ENCODE assay signal across 22 cellular contexts in the genomic region with DNA sequence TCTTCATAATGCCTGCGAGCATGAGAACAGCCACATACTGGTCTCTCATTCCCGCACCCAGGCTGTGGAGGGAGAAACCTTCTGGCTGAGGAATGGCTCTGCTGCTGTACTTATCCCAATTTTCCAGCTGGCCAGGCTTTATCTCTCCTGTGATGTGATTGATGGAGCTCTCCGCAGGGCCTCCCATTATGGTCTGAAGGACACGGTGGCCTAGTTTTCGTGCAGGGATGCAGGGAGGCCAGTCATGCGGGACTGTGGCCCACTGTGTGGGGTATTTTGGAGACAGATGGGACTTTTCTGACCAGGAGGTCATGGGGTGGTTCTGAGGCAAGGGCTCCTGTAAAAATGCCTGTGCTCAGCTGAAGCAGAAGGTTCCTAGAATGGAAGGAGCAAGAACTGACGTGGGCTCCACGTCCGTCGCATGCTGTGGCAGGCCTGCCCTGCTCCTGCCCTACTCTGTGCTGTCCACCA.
DNase-seq lines count a peak whose midpoint lies in the region; ATAC-seq, FAIRE-seq and TF ChIP-seq lines count a peak whose summit lies in the region.
"Had no signal": no experiment of that assay in that cellular context is flagged by ENCODE, and none has a peak within 500 bp of the region (broad histone marks: within the 10 kb centered on the region; RNA-seq: fewer than 3 reads in every experiment).

No MANE protein-coding gene starts in this region.

- no peaks in the 10 kb centered on the region for H3F3A ChIP-seq in PC-3 (ENCODE audit: low read length, unreplicated experiment)

- H4K91ac ChIP-seq in H1 (replicated peaks; ENCODE audit: insufficient read length, low read length): no peak overlapping the region

- H2BK20ac ChIP-seq in H1 (ENCODE audit: low read length): peak overlapping the region; percentile 48; the same call in 1 of the 2 replicates

- H2AFZ ChIP-seq in HepG2 (ENCODE audit: low read length) (no peak overlapping the region), H1 (ENCODE audit: low read length) (no peak overlapping the region), PC-3 (ENCODE audit: low read length) (no peak overlapping the region)
- H2AFZ ChIP-seq: parathyroid adenoma had no signal

- H3K4me2 ChIP-seq in HepG2 (ENCODE audit: low read depth, low read length) (no peak overlapping the region), H1 (ENCODE audit: insufficient read depth in 1 of 2, low read depth in 2 of 2, low read length in 2 of 2) (no peak overlapping the region), PC-3 (ENCODE audit: low read length) (no peak overlapping the region)

- CTCF ChIA-PET in HepG2 (lab: Yijun Ruan, JAX; ENCODE audit: low intra/inter-chr PET ratio, low total read pairs): no interaction called here
- CTCF ChIA-PET in H1 (lab: Charles Lee; ENCODE audit: partially characterized antibody): interaction anchor here (0.5 to 1.0 kb wide), 4 partner anchors 13 to 819 kb away, joined by 3 to 5 read pairs (median 3); no protein-coding TSS in a partner anchor
- CTCF ChIA-PET in PC-3 (lab: Charles Lee): no interaction called here

- H3K9ac ChIP-seq in liver (ENCODE audit: low read depth in 1 of 2, low read length in 2 of 2) (no peak overlapping the region), HepG2 (ENCODE audit: insufficient read depth, low read depth, low read length) (no peak overlapping the region), H1 (replicated peaks in 1 of 4; ENCODE audit: extremely low read depth in 1 of 4, low read depth in 3 of 4, low read length in 3 of 4) (no peak overlapping the region), PC-3 (ENCODE audit: low read length) (no peak overlapping the region)
- H3K9ac ChIP-seq: parathyroid adenoma had no signal

- no peak overlapping the region for H3K23ac ChIP-seq in H1 (ENCODE audit: insufficient read length)

- POLR2A ChIA-PET in HepG2 (lab: Yijun Ruan, JAX) (no interaction called here), H1 (lab: Charles Lee; ENCODE audit: partially characterized antibody) (no interaction called here), PC-3 (lab: Charles Lee; ENCODE audit: unreplicated experiment) (no interaction called here)

- H3K18ac ChIP-seq in H1 (ENCODE audit: extremely low read depth, low read length): no peak overlapping the region

- H3K4me3 ChIP-seq in liver (ENCODE audit: low read depth in 1 of 3, low read length in 3 of 3) (no peak overlapping the region), HepG2 (replicated peaks in 1 of 3; ENCODE audit: insufficient read depth in 1 of 3, low read depth in 2 of 3, low read length in 3 of 3) (no peak overlapping the region), H1 (ENCODE audit: extremely low read depth in 1 of 4, insufficient read depth in 2 of 4, low read depth in 3 of 4, low read length in 4 of 4) (no peak overlapping the region), PC-3 (ENCODE audit: low read length) (no peak overlapping the region)
- H3K4me3 ChIP-seq: esophagus muscularis mucosa, lung, MG63 had no signal

- WGBS in liver: 81% methylated on average over 10 of the region's 10 CpGs
- WGBS in HepG2 (ENCODE audit: low lambda C conversion rate): 53% methylated on average over 8 of the region's 10 CpGs
- WGBS in H1 (ENCODE audit: extremely low coverage in 1 of 2, insufficient coverage in 1 of 2, insufficient read length in 1 of 2, insufficient replicate concordance in 2 of 2, low coverage in 1 of 2, low lambda C conversion rate in 2 of 2, missing lambda C conversion rate in 1 of 2), 2 experiments: 91% methylated on average over 10 of the region's 10 CpGs; no CpG with 5 or more reads in 1 of the 2 experiments

- no peak overlapping the region for H3K4ac ChIP-seq in H1 (replicated peaks; ENCODE audit: insufficient read length, low read depth, low read length)

- H2BK5ac ChIP-seq in H1 (ENCODE audit: low read depth, low read length): no peak overlapping the region

- H3K9me3 ChIP-seq in liver (ENCODE audit: control insufficient read depth in 4 of 4, low read length in 3 of 4) (no peaks in the 10 kb centered on the region), HepG2 (ENCODE audit: low read length) (no peaks in the 10 kb centered on the region), H1 (ENCODE audit: insufficient read depth in 2 of 2, low read depth in 1 of 2, low read length in 1 of 2) (0 out of 4 replicates have a peak, but pooled peaks cover 0 to 4% of the 10 kb centered on the region in 2 experiments), PC-3 (ENCODE audit: low read length) (no peaks in the 10 kb centered on the region)
- H3K9me3 ChIP-seq: MG63 had no signal

- TF ChIP-seq EP300 in HepG2 (IDR thresholded peaks at IDR 0.05; ENCODE audit: low read depth in 2 of 2, low read length in 2 of 2): no peak
- no peak for TF ChIP-seq EP300 in HepG2 (CRISPR knock-in tag; IDR thresholded peaks at IDR 0.05; ENCODE audit: borderline replicate concordance)
- no peak for TF ChIP-seq EP300 in H1 (IDR thresholded peaks at IDR 0.05; ENCODE audit: borderline replicate concordance in 1 of 2, low read depth in 2 of 2, low read length in 2 of 2)

- ATAC-seq in HepG2 (no peak), GM21360 (IDR thresholded peaks at IDR 0.05; ENCODE audit: unreplicated experiment) (no peak), PC-3 (no peak)

- H2BK15ac ChIP-seq in H1 (ENCODE audit: low read length): no peak overlapping the region

- H4K20me1 ChIP-seq in HepG2 (ENCODE audit: insufficient read depth, low read length): no peaks in the 10 kb centered on the region
- no peaks in the 10 kb centered on the region for H4K20me1 ChIP-seq in H1 (replicated peaks in 1 of 2; ENCODE audit: control insufficient read depth in 1 of 2, insufficient read depth in 2 of 2, low read length in 2 of 2)
- no peaks in the 10 kb centered on the region for H4K20me1 ChIP-seq in PC-3 (ENCODE audit: low read length)

- H3K23me2 ChIP-seq in H1 (ENCODE audit: low read depth, low read length): no peaks in the 10 kb centered on the region

- no peak for FAIRE-seq in HepG2 (lab: Jason Lieb, UNC)
- FAIRE-seq in H1 (lab: Jason Lieb, UNC): no peak
- FAIRE-seq: GM18507 had no signal

- peaks cover 43% of the 10 kb centered on the region for H3K27me3 Mint-ChIP-seq in nephron progenitor cell (ENCODE audit: low read depth, poor library complexity)
- H3K27me3 Mint-ChIP-seq: CD4-positive, alpha-beta T cell had no signal

- peaks cover 33% of the 10 kb centered on the region for H3K4me1 Mint-ChIP-seq in nephron progenitor cell

- H2AK5ac ChIP-seq in H1 (ENCODE audit: low read depth, low read length): no peak overlapping the region

- H3K36me3 ChIP-seq in liver (ENCODE audit: control insufficient read depth in 4 of 4, insufficient read depth in 3 of 4, low read depth in 1 of 4, low read length in 3 of 4): no peaks in the 10 kb centered on the region
- H3K36me3 ChIP-seq in HepG2 (replicated peaks in 1 of 2; ENCODE audit: control insufficient read depth in 1 of 2, insufficient read depth in 2 of 2, low read length in 2 of 2): no peaks in the 10 kb centered on the region
- no peaks in the 10 kb centered on the region for H3K36me3 ChIP-seq in H1 (ENCODE audit: control insufficient read depth in 2 of 4, insufficient read depth in 4 of 4, low read length in 3 of 4)
- no peaks in the 10 kb centered on the region for H3K36me3 ChIP-seq in PC-3 (ENCODE audit: low read depth, low read length)
- H3K36me3 ChIP-seq: esophagus muscularis mucosa, MG63 had no signal

- intact Hi-C loops in HepG2 (cut with micrococcal nuclease; ENCODE audit: unreplicated experiment) (no loop called here), PC-3 (cut with micrococcal nuclease) (no loop called here)

- H3K4me3 Mint-ChIP-seq in nephron progenitor cell: no peak overlapping the region
- H3K4me3 Mint-ChIP-seq: CD4-positive, alpha-beta T cell; naive B cell had no signal

- no peak overlapping the region for H3K27ac Mint-ChIP-seq in nephron progenitor cell
- H3K27ac Mint-ChIP-seq: CD4-positive, alpha-beta T cell; naive B cell had no signal

- H4K8ac ChIP-seq in H1 (ENCODE audit: extremely low read depth, insufficient read depth, low read length): no peak overlapping the region; the same call in 1 of the 2 replicates

- no peak overlapping the region for H2BK12ac ChIP-seq in H1 (ENCODE audit: low read depth, low read length)

- H3K9me3 Mint-ChIP-seq in nephron progenitor cell: peaks cover 11% of the 10 kb centered on the region
- H3K9me3 Mint-ChIP-seq: CD4-positive, alpha-beta T cell had no signal

- no peak for TF ChIP-seq CTCF in liver (IDR thresholded peaks at IDR 0.05; ENCODE audit: low read depth, low read length, missing input control)
- no peak for TF ChIP-seq CTCF in HepG2 (CRISPR knock-in tag; IDR thresholded peaks at IDR 0.05)
- TF ChIP-seq CTCF in H1 (IDR thresholded peaks at IDR 0.05; ENCODE audit: control extremely low read depth in 1 of 3, insufficient read depth in 1 of 3, low read depth in 1 of 3, low read length in 3 of 3): no peak
- no peak for TF ChIP-seq CTCF in nephron progenitor cell (IDR thresholded peaks at IDR 0.05)
- no peak for TF ChIP-seq CTCF in PC-3 (conservative IDR thresholded peaks at IDR 0.05; ENCODE audit: low read depth, low read length)

- no peak overlapping the region for H2BK120ac ChIP-seq in H1 (replicated peaks; ENCODE audit: low read depth, low read length)

- in situ Hi-C loops in HepG2 (cut with HindIII; ENCODE audit: extremely low pct_ligation_motif_present, low pct_unique_long_range_greater_than_20kb): no loop called here

- BruUV-seq in HepG2 (replicated peaks; lab: Mats Ljungman, UMichigan): no TSS peak
- BruUV-seq in PC-3 (replicated peaks; lab: Mats Ljungman, UMichigan): no TSS peak

- peak in 1 of 2 donors; percentile 14 for TF ChIP-seq RAD21 in liver (IDR thresholded peaks at IDR 0.05)
- no peak for TF ChIP-seq RAD21 in HepG2 (CRISPR knock-in tag; IDR thresholded peaks at IDR 0.05)
- no peak for TF ChIP-seq RAD21 in H1 (IDR thresholded peaks at IDR 0.05 in 1 of 2, conservative IDR thresholded peaks at IDR 0.05 in 1 of 2; ENCODE audit: low read depth in 2 of 2, low read length in 2 of 2)

- H3K36me3 Mint-ChIP-seq in nephron progenitor cell (ENCODE audit: low read depth): no peaks in the 10 kb centered on the region

- no peak overlapping the region for H3K56ac ChIP-seq in H1 (replicated peaks; ENCODE audit: insufficient read length, low read depth, low read length)

- H3K79me2 ChIP-seq in HepG2 (ENCODE audit: insufficient read depth, low read length): no peaks in the 10 kb centered on the region
- no peaks in the 10 kb centered on the region for H3K79me2 ChIP-seq in H1 (ENCODE audit: control insufficient read depth in 1 of 2, insufficient read depth in 2 of 2, low read length in 2 of 2)
- H3K79me2 ChIP-seq in PC-3 (ENCODE audit: low read length): no peaks in the 10 kb centered on the region
- H3K79me2 ChIP-seq: parathyroid adenoma had no signal

- H3K27me3 ChIP-seq in liver (ENCODE audit: control insufficient read depth in 4 of 4, insufficient read depth in 4 of 4, low read length in 3 of 4): no peaks in the 10 kb centered on the region
- peaks cover 1 to 33% of the 10 kb centered on the region in 2 experiments; a peak in 2 of 5 replicates for H3K27me3 ChIP-seq in HepG2 (ENCODE audit: control insufficient read depth in 1 of 2, insufficient read depth in 2 of 2, low read length in 2 of 2)
- no peaks in the 10 kb centered on the region for H3K27me3 ChIP-seq in H1 (replicated peaks in 1 of 4; ENCODE audit: control insufficient read depth in 3 of 4, extremely low read depth in 1 of 4, insufficient read depth in 3 of 4, low read length in 3 of 4)
- H3K27me3 ChIP-seq in PC-3 (ENCODE audit: low read length): no peaks in the 10 kb centered on the region
- H3K27me3 ChIP-seq: MG63 had no signal

- no peaks in the 10 kb centered on the region; the same call in 1 of the 2 replicates for H3K79me1 ChIP-seq in H1 (ENCODE audit: low read depth, low read length)

- no peak for TF ChIP-seq POLR2A in HepG2 (IDR thresholded peaks at IDR 0.05; ENCODE audit: insufficient read depth in 1 of 2, low read depth in 2 of 2, low read length in 2 of 2)
- TF ChIP-seq POLR2A in H1 (IDR thresholded peaks at IDR 0.05; ENCODE audit: control extremely low read depth in 1 of 2, low read depth in 2 of 2, low read length in 2 of 2): no peak

- no peaks in the 10 kb centered on the region for H3K4me1 ChIP-seq in liver (ENCODE audit: control insufficient read depth in 4 of 4, insufficient read depth in 4 of 4, low read length in 3 of 4)
- no peaks in the 10 kb centered on the region for H3K4me1 ChIP-seq in HepG2 (ENCODE audit: insufficient read depth, low read length)
- H3K4me1 ChIP-seq in H1 (replicated peaks in 1 of 4; ENCODE audit: control insufficient read depth in 3 of 4, insufficient read depth in 4 of 4, low read length in 3 of 4): peaks cover 0 to 4% (median 0%) of the 10 kb centered on the region in 4 experiments; a peak in 3 of 7 replicates
- H3K4me1 ChIP-seq in PC-3 (ENCODE audit: insufficient read depth, low read length): no peaks in the 10 kb centered on the region
- H3K4me1 ChIP-seq: esophagus muscularis mucosa, parathyroid adenoma had no signal

- H3K27ac ChIP-seq in liver (ENCODE audit: low read depth in 1 of 2, low read length in 2 of 2) (peak overlapping the region in 1 of 2 donors; percentile 23), HepG2 (ENCODE audit: extremely low read length, insufficient read depth, low read length) (no peak overlapping the region), H1 (ENCODE audit: low read depth, low read length) (no peak overlapping the region), PC-3 (ENCODE audit: low read length) (no peak overlapping the region)
- H3K27ac ChIP-seq: esophagus muscularis mucosa, parathyroid adenoma had no signal

- DNase-seq in HepG2 (ENCODE audit: low spot score) (no peak), H1 (ENCODE audit: low read depth in 1 of 2, low spot score in 2 of 2) (no peak), nephron progenitor cell (peak; percentile 53), NCI-H526 treated with DMSO at 0.1 percent for 48 hours (lab: John Stamatoyannopoulos, UW) (no peak), PC-3 (no peak)
- no peak for DNase-seq in stimulated activated CD4-positive, alpha-beta T cell treated with anti-CD3 and anti-CD28 coated beads, Interleukin-12 subunit alpha, Interleukin-12 subunit beta, amount 100 ng/mL, for 4 hours
- DNase-seq: ACHN; activated CD4-positive, alpha-beta T cell treated with anti-CD3 and anti-CD28 coated beads, Interleukin-2, amount 50 U/mL, for 48 hours; CD4-positive, alpha-beta T cell; DMS79 treated with DMSO at 0.1 percent for 48 hours; effector CD4-positive, alpha-beta T cell; glutamatergic neuron; MG63; naive B cell; NCI-H187; NCI-H345 had no signal

- H4K5ac ChIP-seq in H1 (ENCODE audit: insufficient read length, low read depth, low read length): no peak overlapping the region

- no peaks in the 10 kb centered on the region for H3K9me2 ChIP-seq in PC-3 (replicated peaks; ENCODE audit: low read length)

- H3K14ac ChIP-seq in H1 (ENCODE audit: insufficient read length): no peak overlapping the region
